ENCODE assay signal across 9 cellular contexts in the genomic region with DNA sequence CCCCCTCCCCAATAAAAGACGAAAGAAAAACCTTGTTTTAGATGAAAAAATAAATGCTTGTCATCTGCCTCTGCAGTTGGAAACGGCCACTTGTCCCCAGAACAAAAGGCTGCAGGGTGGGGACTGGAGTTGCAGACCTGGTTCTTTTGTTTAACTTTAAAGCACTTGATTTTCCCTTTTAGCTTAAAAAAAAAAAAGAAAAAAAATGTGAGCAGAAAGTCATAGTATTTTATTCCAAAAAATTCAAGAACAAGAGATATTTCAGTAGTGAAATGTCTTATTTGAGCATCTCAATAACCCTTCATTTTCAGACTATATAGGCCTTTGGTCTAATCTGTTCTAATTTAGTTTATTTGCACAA. TPM values are rescaled to one million over a fixed set of nuclear protein-coding genes. Genes with fewer than 3 reads are reported as not detected.
DNase-seq lines count a peak whose midpoint lies in the region; ATAC-seq lines count a peak whose summit lies in the region.
"Had no signal": no experiment of that assay in that cellular context is flagged by ENCODE, and none has a peak within 500 bp of the region (broad histone marks: within the 10 kb centered on the region; RNA-seq: fewer than 3 reads in every experiment).

No MANE protein-coding gene starts in this region.

- WGBS in HUES64 = 6% methylated on average over 2 of the region's 2 CpGs

- H3K9ac ChIP-seq in HUES64 (ENCODE audit: low read depth, low read length) (peak overlapping the region; percentile 80), iPS-18a (ENCODE audit: low read length) (peak overlapping the region; percentile 90)

- ATAC-seq in stimulated activated naive B cell treated with anti-CD40 and anti-IgM and Interleukin-4, amounts not matched to agents 10 μg/mL and 1 μg/mL and 100 μg/mL, for 72 hours (replicated peaks) = no peak

- peak overlapping the region; percentile 67 for H3K4me3 Mint-ChIP-seq in activated naive CD8-positive, alpha-beta T cell treated with anti-CD3 and anti-CD28 coated beads for 36 hours
- peak overlapping the region; percentile 79 to 86 for H3K4me3 Mint-ChIP-seq in stimulated activated naive B cell treated with anti-CD40 and anti-IgM and Interleukin-4, amounts not matched to agents 10 μg/mL and 1 μg/mL and 100 μg/mL, for 72 hours

- H3K36me3 ChIP-seq in HUES64 (ENCODE audit: insufficient read depth, low read length) (peaks cover 26% of the 10 kb centered on the region; the same call in 1 of the 2 replicates), iPS-18a (ENCODE audit: control insufficient read depth, low read depth, low read length) (peaks cover 2% of the 10 kb centered on the region)

- no peaks in the 10 kb centered on the region for H3K9me3 Mint-ChIP-seq in activated naive CD8-positive, alpha-beta T cell treated with anti-CD3 and anti-CD28 coated beads for 36 hours
- H3K9me3 Mint-ChIP-seq in stimulated activated naive B cell treated with anti-CD40 and anti-IgM and Interleukin-4, amounts not matched to agents 10 μg/mL and 1 μg/mL and 100 μg/mL, for 72 hours = peaks cover 0 to 4% of the 10 kb centered on the region in 2 donors

- H3K4me1 Mint-ChIP-seq in activated naive CD8-positive, alpha-beta T cell treated with anti-CD3 and anti-CD28 coated beads for 36 hours = peaks cover 4% of the 10 kb centered on the region
- H3K4me1 Mint-ChIP-seq in stimulated activated naive B cell treated with anti-CD40 and anti-IgM and Interleukin-4, amounts not matched to agents 10 μg/mL and 1 μg/mL and 100 μg/mL, for 72 hours = peaks cover 12 to 23% of the 10 kb centered on the region in 2 donors

- H3K4me1 ChIP-seq in HUES64 (ENCODE audit: insufficient read depth, low read length) (peaks cover 39% of the 10 kb centered on the region), iPS-18a (ENCODE audit: control insufficient read depth, low read depth, low read length) (peaks cover 19% of the 10 kb centered on the region)

- no peak for DNase-seq in activated naive CD8-positive, alpha-beta T cell treated with anti-CD3 and anti-CD28 coated beads for 36 hours
- no peak for DNase-seq in stimulated activated naive B cell treated with anti-CD40 and anti-IgM and Interleukin-4, amounts not matched to agents 10 μg/mL and 1 μg/mL and 100 μg/mL, for 72 hours
- DNase-seq in NOMO-1 treated with DMSO at 0.1 percent for 48 hours (lab: John Stamatoyannopoulos, UW; ENCODE audit: unreplicated experiment) (no peak), NCI-H2107 treated with DMSO at 0.1 percent for 48 hours (lab: John Stamatoyannopoulos, UW; ENCODE audit: unreplicated experiment) (no peak), DMS 273 (lab: John Stamatoyannopoulos, UW; ENCODE audit: unreplicated experiment) (no peak), hepatic stellate cell (ENCODE audit: low spot score) (no peak)
- DNase-seq: activated CD4-positive, alpha-beta T cell treated with anti-CD3 and anti-CD28 coated beads for 4 hours had no signal

- H3K27ac ChIP-seq in HUES64 (ENCODE audit: low read depth, low read length) (peak overlapping the region; percentile 85; the same call in 1 of the 2 replicates), iPS-18a (ENCODE audit: low read length) (no peak overlapping the region)

- H3K27me3 ChIP-seq in HUES64 (ENCODE audit: insufficient read depth, low read length) (no peaks in the 10 kb centered on the region), iPS-18a (ENCODE audit: control insufficient read depth, insufficient read depth, low read length) (no peaks in the 10 kb centered on the region)

- peaks cover 76% of the 10 kb centered on the region for H3K27me3 Mint-ChIP-seq in activated naive CD8-positive, alpha-beta T cell treated with anti-CD3 and anti-CD28 coated beads for 36 hours
- H3K27me3 Mint-ChIP-seq in stimulated activated naive B cell treated with anti-CD40 and anti-IgM and Interleukin-4, amounts not matched to agents 10 μg/mL and 1 μg/mL and 100 μg/mL, for 72 hours = peaks cover 54 to 74% of the 10 kb centered on the region in 2 donors

- no peaks in the 10 kb centered on the region for H3K36me3 Mint-ChIP-seq in activated naive CD8-positive, alpha-beta T cell treated with anti-CD3 and anti-CD28 coated beads for 36 hours
- no peaks in the 10 kb centered on the region for H3K36me3 Mint-ChIP-seq in stimulated activated naive B cell treated with anti-CD40 and anti-IgM and Interleukin-4, amounts not matched to agents 10 μg/mL and 1 μg/mL and 100 μg/mL, for 72 hours

- H3K4me3 ChIP-seq in HUES64 (ENCODE audit: low read length) (peak overlapping the region; percentile 89), iPS-18a (ENCODE audit: low read length) (peak overlapping the region; percentile 94)

- no peak overlapping the region for H3K27ac Mint-ChIP-seq in activated naive CD8-positive, alpha-beta T cell treated with anti-CD3 and anti-CD28 coated beads for 36 hours
- no peak overlapping the region for H3K27ac Mint-ChIP-seq in stimulated activated naive B cell treated with anti-CD40 and anti-IgM and Interleukin-4, amounts not matched to agents 10 μg/mL and 1 μg/mL and 100 μg/mL, for 72 hours

- H3K9me3 ChIP-seq in HUES64 (ENCODE audit: insufficient read depth, low read depth, low read length) (0 out of 2 replicates have a peak, but pooled peaks cover 3% of the 10 kb centered on the region), iPS-18a (ENCODE audit: control insufficient read depth, low read depth, low read length) (no peaks in the 10 kb centered on the region)

RNA-seq across cellular contexts. Expression of gene MAP1B, which starts 1.8 kb away (rescaled TPM):
- polyA plus RNA-seq in HUES64 (2013, experiment 1 of 2) = 71.5 TPM
- 75.9 TPM for polyA plus RNA-seq in HUES64 (2013, experiment 2 of 2)
- under 1 TPM; 0.10 to 0.27 TPM for total RNA-seq in activated naive CD8-positive, alpha-beta T cell treated with anti-CD3 and anti-CD28 coated beads for 36 hours
